1 cellular context compared by ENCODE assay signal in genomic region chr2:99974275-99974674, GRCh38.
TF ChIP-seq lines count a peak whose summit lies in the region.

No MANE protein-coding gene starts in this region.

TF ChIP-seq in GM12878, 131 proteins besides CTCF, POLR2A, EP300 and RAD21 (continued from another document):
- TF ChIP-seq SKIL (IDR thresholded peaks at IDR 0.05; ENCODE audit: low read depth, poor library complexity, severe bottlenecking): no peak
- no peak for TF ChIP-seq BMI1 (IDR thresholded peaks at IDR 0.05; ENCODE audit: borderline replicate concordance)
- no peak for TF ChIP-seq ZZZ3 (IDR thresholded peaks at IDR 0.05; ENCODE audit: control insufficient read depth, insufficient read length, low read depth)
- no peak for TF ChIP-seq ASH2L (IDR thresholded peaks at IDR 0.05; ENCODE audit: borderline replicate concordance, low read depth)
- no peak for TF ChIP-seq FOXK2 (IDR thresholded peaks at IDR 0.05)
- no peak for TF ChIP-seq FOS (IDR thresholded peaks at IDR 0.05; ENCODE audit: borderline replicate concordance, extremely low read depth, insufficient read length)
- TF ChIP-seq BCL3 (IDR thresholded peaks at IDR 0.05; ENCODE audit: borderline replicate concordance, insufficient read depth, low read depth, low read length, poor library complexity, severe bottlenecking): no peak
- TF ChIP-seq HDAC2 (IDR thresholded peaks at IDR 0.05): no peak
